In the genomic region with DNA sequence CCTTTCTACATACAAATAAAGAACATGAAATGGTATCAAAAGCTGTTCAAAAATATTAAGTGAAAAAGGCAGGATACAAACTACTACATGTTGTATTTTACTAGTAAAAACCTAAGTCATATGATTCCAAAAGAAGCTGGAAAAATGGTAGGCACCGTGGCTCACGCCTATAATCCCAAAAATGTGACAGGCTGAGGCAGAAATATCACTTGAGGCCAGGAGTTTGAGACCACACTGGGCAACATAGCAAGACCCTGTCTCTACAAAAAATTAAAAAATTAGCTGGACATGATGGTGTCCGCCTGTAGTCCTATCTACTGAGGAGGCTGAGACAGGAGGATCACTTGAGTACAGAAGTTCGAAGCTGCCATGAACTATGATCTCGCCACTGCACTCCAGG, we compare ENCODE assay signal across 13 cellular contexts. TPM values are rescaled to one million over a fixed set of nuclear protein-coding genes. Genes with fewer than 3 reads are reported as not detected.
DNase-seq lines count a peak whose midpoint lies in the region; ATAC-seq, FAIRE-seq and TF ChIP-seq lines count a peak whose summit lies in the region.
"Had no signal": no experiment of that assay in that cellular context is flagged by ENCODE, and none has a peak within 500 bp of the region (broad histone marks: within the 10 kb centered on the region; RNA-seq: fewer than 3 reads in every experiment).

No MANE protein-coding gene starts in this region.

- H3K27me3 Mint-ChIP-seq in CD8-positive, alpha-beta memory T cell = peaks cover 0 to 2% of the 10 kb centered on the region in 2 donors
- H3K27me3 Mint-ChIP-seq in HFFc6 (ENCODE audit: insufficient read depth) (peaks cover 2% of the 10 kb centered on the region), nephron progenitor cell (ENCODE audit: low read depth, poor library complexity) (peaks cover 6% of the 10 kb centered on the region)
- H3K27me3 Mint-ChIP-seq in activated naive CD8-positive, alpha-beta T cell treated with anti-CD3 and anti-CD28 coated beads, Interleukin-2, amount 10 ng/mL, durations not matched to agents 7 days and 5 days = no peaks in the 10 kb centered on the region
- H3K27me3 Mint-ChIP-seq: stimulated activated memory B cell treated with anti-CD40 and anti-IgM and Interleukin-4, amounts not matched to agents 10 μg/mL and 1 μg/mL and 100 μg/mL, for 72 hours had no signal

- no peak for FAIRE-seq in GM12891 (lab: Jason Lieb, UNC)
- FAIRE-seq: colon, kidney had no signal

- H3K27me3 ChIP-seq in CD8-positive, alpha-beta memory T cell (ENCODE audit: insufficient read depth, low read length, poor library complexity, severe bottlenecking) = no peaks in the 10 kb centered on the region
- no peaks in the 10 kb centered on the region for H3K27me3 ChIP-seq in thyroid gland

- CTCF ChIA-PET in CD8-positive, alpha-beta memory T cell (lab: Charles Lee) = interaction anchor here (0.9 to 1.8 kb wide), 5 partner anchors 11 to 268 kb away, joined by 3 to 5 read pairs (median 4); a partner anchor contains a TSS

- no peak for DNase-seq in CD8-positive, alpha-beta memory T cell
- DNase-seq in HFFc6 = no peak
- no peak for DNase-seq in activated naive CD8-positive, alpha-beta T cell treated with anti-CD3 and anti-CD28 coated beads, Interleukin-2, amount 10 ng/mL, durations not matched to agents 7 days and 5 days
- DNase-seq in nephron progenitor cell = no peak
- no peak for DNase-seq in GM12891 (ENCODE audit: insufficient read length, low spot score)
- no peak for DNase-seq in thyroid gland
- DNase-seq: DMS 273 treated with DMSO at 0.1 percent for 48 hours, kidney, NCI-H187 treated with DMSO at 0.1 percent for 48 hours, occipital lobe had no signal

- peaks cover 0 to 10% (median 4%) of the 10 kb centered on the region in 5 donors for H3K9me3 Mint-ChIP-seq in CD8-positive, alpha-beta memory T cell
- no peaks in the 10 kb centered on the region for H3K9me3 Mint-ChIP-seq in HFFc6
- H3K9me3 Mint-ChIP-seq in activated naive CD8-positive, alpha-beta T cell treated with anti-CD3 and anti-CD28 coated beads, Interleukin-2, amount 10 ng/mL, durations not matched to agents 7 days and 5 days = peaks cover 7% of the 10 kb centered on the region
- peaks cover 16% of the 10 kb centered on the region for H3K9me3 Mint-ChIP-seq in nephron progenitor cell
- H3K9me3 Mint-ChIP-seq: stimulated activated memory B cell treated with anti-CD40 and anti-IgM and Interleukin-4, amounts not matched to agents 10 μg/mL and 1 μg/mL and 100 μg/mL, for 72 hours had no signal

- H3K27ac Mint-ChIP-seq in CD8-positive, alpha-beta memory T cell = peak overlapping the region in 6 of 8 donors; percentile 76 to 100 (median 91)
- H3K27ac Mint-ChIP-seq in HFFc6 (0 out of 2 replicates have a peak overlapping the region, but pooled peaks have one; percentile 2), nephron progenitor cell (no peak overlapping the region)
- H3K27ac Mint-ChIP-seq in activated naive CD8-positive, alpha-beta T cell treated with anti-CD3 and anti-CD28 coated beads, Interleukin-2, amount 10 ng/mL, durations not matched to agents 7 days and 5 days = peak overlapping the region; percentile 6

- POLR2A ChIA-PET in CD8-positive, alpha-beta memory T cell (lab: Charles Lee) = interaction anchor here (0.5 kb wide), 1 partner anchor 14 kb away, joined by 3 read pairs; no protein-coding TSS in a partner anchor
- POLR2A ChIA-PET in activated naive CD8-positive, alpha-beta T cell treated with anti-CD3 and anti-CD28 coated beads, Interleukin-2, amount 10 ng/mL, durations not matched to agents 7 days and 5 days (lab: Charles Lee) = no interaction called here

- H3K4me1 Mint-ChIP-seq in CD8-positive, alpha-beta memory T cell = peaks cover 39 to 60% (median 51%) of the 10 kb centered on the region in 3 donors
- peaks cover 38% of the 10 kb centered on the region for H3K4me1 Mint-ChIP-seq in HFFc6 (ENCODE audit: low read depth)
- H3K4me1 Mint-ChIP-seq in activated naive CD8-positive, alpha-beta T cell treated with anti-CD3 and anti-CD28 coated beads, Interleukin-2, amount 10 ng/mL, durations not matched to agents 7 days and 5 days = peaks cover 30% of the 10 kb centered on the region
- H3K4me1 Mint-ChIP-seq in nephron progenitor cell = peaks cover 30% of the 10 kb centered on the region

- ATAC-seq in activated naive CD8-positive, alpha-beta T cell treated with anti-CD3 and anti-CD28 coated beads, Interleukin-2, amount 10 ng/mL, durations not matched to agents 7 days and 5 days (ENCODE audit: low read depth) = no peak
- ATAC-seq in HG03442 (IDR thresholded peaks at IDR 0.05; ENCODE audit: unreplicated experiment) = no peak
- ATAC-seq: stimulated activated memory B cell treated with anti-CD40 and anti-IgM and Interleukin-4, amounts not matched to agents 10 μg/mL and 1 μg/mL and 100 μg/mL, for 72 hours had no signal

- intact Hi-C loops in thyroid gland (cut with DNase I) = loop anchor here (5.0 to 10.0 kb wide), 2 partner anchors 127 to 265 kb away; a partner anchor contains a TSS

- H3K4me3 ChIP-seq in CD8-positive, alpha-beta memory T cell (ENCODE audit: low read length) = no peak overlapping the region
- H3K4me3 ChIP-seq in thyroid gland (replicated peaks in 1 of 3) = no peak overlapping the region

- TF ChIP-seq POLR2A in GM12891 (IDR thresholded peaks at IDR 0.05; ENCODE audit: low read depth, low read length) (no peak), thyroid gland (IDR thresholded peaks at IDR 0.05) (no peak)

- H3K36me3 ChIP-seq in CD8-positive, alpha-beta memory T cell (ENCODE audit: insufficient read depth, low read length) = peaks cover 5% of the 10 kb centered on the region
- peaks cover 0 to 5% of the 10 kb centered on the region in 2 donors for H3K36me3 ChIP-seq in thyroid gland

- no peaks in the 10 kb centered on the region for H3K9me3 ChIP-seq in CD8-positive, alpha-beta memory T cell (ENCODE audit: low read length)
- H3K9me3 ChIP-seq in thyroid gland = no peaks in the 10 kb centered on the region

- H3K36me3 Mint-ChIP-seq in CD8-positive, alpha-beta memory T cell = peaks cover 4 to 36% (median 14%) of the 10 kb centered on the region in 3 donors
- H3K36me3 Mint-ChIP-seq in HFFc6 (ENCODE audit: low read depth) (peaks cover 12% of the 10 kb centered on the region), nephron progenitor cell (ENCODE audit: low read depth) (peaks cover 17% of the 10 kb centered on the region)
- peaks cover 19% of the 10 kb centered on the region for H3K36me3 Mint-ChIP-seq in activated naive CD8-positive, alpha-beta T cell treated with anti-CD3 and anti-CD28 coated beads, Interleukin-2, amount 10 ng/mL, durations not matched to agents 7 days and 5 days

- no peak overlapping the region for H3K27ac ChIP-seq in CD8-positive, alpha-beta memory T cell (ENCODE audit: low read depth, low read length)
- H3K27ac ChIP-seq in thyroid gland = no peak overlapping the region

- 96 to 97% methylated on average over 5 of the region's 5 CpGs for WGBS in thyroid gland, 2 donors

- H3K4me3 Mint-ChIP-seq in CD8-positive, alpha-beta memory T cell = peak overlapping the region; percentile 48 to 100 (median 65)
- H3K4me3 Mint-ChIP-seq in HFFc6 (peak overlapping the region; percentile 100), nephron progenitor cell (peak overlapping the region; percentile 100)
- H3K4me3 Mint-ChIP-seq in activated naive CD8-positive, alpha-beta T cell treated with anti-CD3 and anti-CD28 coated beads, Interleukin-2, amount 10 ng/mL, durations not matched to agents 7 days and 5 days = peak overlapping the region; percentile 65

- peaks cover 26% of the 10 kb centered on the region for H3K4me1 ChIP-seq in CD8-positive, alpha-beta memory T cell (ENCODE audit: insufficient read depth, low read length)
- H3K4me1 ChIP-seq in thyroid gland = peaks cover 7 to 12% of the 10 kb centered on the region in 2 donors

- TF ChIP-seq CTCF in HFFc6 (IDR thresholded peaks at IDR 0.05) (no peak), nephron progenitor cell (IDR thresholded peaks at IDR 0.05) (no peak), thyroid gland (IDR thresholded peaks at IDR 0.05) (no peak)

TF ChIP-seq in GM12891, 5 proteins besides CTCF, POLR2A, EP300 and RAD21:
- no peak for TF ChIP-seq SPI1 (IDR thresholded peaks at IDR 0.05; ENCODE audit: low read depth, low read length)
- TF ChIP-seq PAX5 (IDR thresholded peaks at IDR 0.05; ENCODE audit: insufficient read depth, low read length, severe bottlenecking) = no peak
- TF ChIP-seq POU2F2 (IDR thresholded peaks at IDR 0.05; ENCODE audit: low read depth, low read length) = no peak
- no peak for TF ChIP-seq TAF1 (IDR thresholded peaks at IDR 0.05; ENCODE audit: low read depth, low read length)
- TF ChIP-seq POLR2AphosphoS5 (IDR thresholded peaks at IDR 0.05; ENCODE audit: low read depth, low read length) = no peak

RNA-seq across cellular contexts. Expression of a gene that starts 1.7 kb away (rescaled TPM):
- 10 to 100 TPM; 75.0 to 78.9 TPM for total RNA-seq in CD8-positive, alpha-beta memory T cell
- polyA plus RNA-seq in CD8-positive, alpha-beta memory T cell = 128 TPM
- total RNA-seq in HFFc6 (2021; fragmentation: NEBNext Ultra II Directional; extraction: Animal tissue kit (Norgen Biotek cat#: 25700)) = 100 to 1,000 TPM; 159 to 204 (median 171) TPM
- 10 to 100 TPM; 46.4 to 57.5 TPM for total RNA-seq in activated naive CD8-positive, alpha-beta T cell treated with anti-CD3 and anti-CD28 coated beads, Interleukin-2, amount 10 ng/mL, durations not matched to agents 7 days and 5 days
- 46.6 TPM for polyA plus RNA-seq in GM12891 (2012; ENCODE audit: low read depth, missing spikeins)
- 10 to 100 TPM; 40.9 to 54.3 (median 50.5) TPM for total RNA-seq in thyroid gland

RNA-seq across cellular contexts. Expression of a gene that starts 2.0 kb away (rescaled TPM):
- 1 to 10 TPM; 2.8 to 3.2 TPM for total RNA-seq in CD8-positive, alpha-beta memory T cell
- polyA plus RNA-seq in CD8-positive, alpha-beta memory T cell = 1.4 TPM
- total RNA-seq in HFFc6 (2021; fragmentation: NEBNext Ultra II Directional; extraction: Animal tissue kit (Norgen Biotek cat#: 25700)) = 1 to 10 TPM; 1.6 to 2.6 (median 1.9) TPM
- total RNA-seq in activated naive CD8-positive, alpha-beta T cell treated with anti-CD3 and anti-CD28 coated beads, Interleukin-2, amount 10 ng/mL, durations not matched to agents 7 days and 5 days = 1 to 10 TPM; 3.8 to 4.5 TPM
- 1.3 TPM for polyA plus RNA-seq in GM12891 (2012; ENCODE audit: low read depth, missing spikeins)
- total RNA-seq in thyroid gland = 1 to 10 TPM; 1.0 to 1.3 (median 1.2) TPM
